In genomic region chr10:28837613-28838390, GRCh38 we compare ENCODE assay signal across 1 cellular context.
TF ChIP-seq lines count a peak whose summit lies in the region.

No MANE protein-coding gene starts in this region.

TF ChIP-seq in SK-N-SH treated with all-trans-retinoic acid at 6 μM for 48 hours, 23 proteins besides CTCF, POLR2A, EP300 and RAD21 (continued from another document):
- no peak for TF ChIP-seq ARNTL (CRISPR knock-in tag; IDR thresholded peaks at IDR 0.05; ENCODE audit: borderline replicate concordance, low read depth)
- TF ChIP-seq OSR1 (CRISPR knock-in tag; IDR thresholded peaks at IDR 0.05) = no peak
- no peak for TF ChIP-seq ZFP30 (CRISPR knock-in tag; IDR thresholded peaks at IDR 0.05)
- TF ChIP-seq PPARA (CRISPR knock-in tag; IDR thresholded peaks at IDR 0.05; ENCODE audit: borderline replicate concordance) = no peak
- TF ChIP-seq, protein P1, sequence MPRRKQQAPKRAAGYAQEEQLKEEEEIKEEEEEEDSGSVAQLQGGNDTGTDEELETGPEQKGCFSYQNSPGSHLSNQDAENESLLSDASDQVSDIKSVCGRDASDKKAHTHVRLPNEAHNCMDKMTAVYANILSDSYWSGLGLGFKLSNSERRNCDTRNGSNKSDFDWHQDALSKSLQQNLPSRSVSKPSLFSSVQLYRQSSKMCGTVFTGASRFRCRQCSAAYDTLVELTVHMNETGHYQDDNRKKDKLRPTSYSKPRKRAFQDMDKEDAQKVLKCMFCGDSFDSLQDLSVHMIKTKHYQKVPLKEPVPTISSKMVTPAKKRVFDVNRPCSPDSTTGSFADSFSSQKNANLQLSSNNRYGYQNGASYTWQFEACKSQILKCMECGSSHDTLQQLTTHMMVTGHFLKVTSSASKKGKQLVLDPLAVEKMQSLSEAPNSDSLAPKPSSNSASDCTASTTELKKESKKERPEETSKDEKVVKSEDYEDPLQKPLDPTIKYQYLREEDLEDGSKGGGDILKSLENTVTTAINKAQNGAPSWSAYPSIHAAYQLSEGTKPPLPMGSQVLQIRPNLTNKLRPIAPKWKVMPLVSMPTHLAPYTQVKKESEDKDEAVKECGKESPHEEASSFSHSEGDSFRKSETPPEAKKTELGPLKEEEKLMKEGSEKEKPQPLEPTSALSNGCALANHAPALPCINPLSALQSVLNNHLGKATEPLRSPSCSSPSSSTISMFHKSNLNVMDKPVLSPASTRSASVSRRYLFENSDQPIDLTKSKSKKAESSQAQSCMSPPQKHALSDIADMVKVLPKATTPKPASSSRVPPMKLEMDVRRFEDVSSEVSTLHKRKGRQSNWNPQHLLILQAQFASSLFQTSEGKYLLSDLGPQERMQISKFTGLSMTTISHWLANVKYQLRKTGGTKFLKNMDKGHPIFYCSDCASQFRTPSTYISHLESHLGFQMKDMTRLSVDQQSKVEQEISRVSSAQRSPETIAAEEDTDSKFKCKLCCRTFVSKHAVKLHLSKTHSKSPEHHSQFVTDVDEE (CRISPR knock-in tag; IDR thresholded peaks at IDR 0.05) = no peak
